ENCODE assay signal across 1 cellular context in genomic region chr18:12059334-12060181, GRCh38.
TF ChIP-seq lines count a peak whose summit lies in the region.

No MANE protein-coding gene starts in this region.

TF ChIP-seq in IMR-90, 13 proteins besides CTCF, POLR2A, EP300 and RAD21:
- TF ChIP-seq CEBPB (IDR thresholded peaks at IDR 0.05; ENCODE audit: low read depth, low read length) (no peak), NFE2L2 (IDR thresholded peaks at IDR 0.05; ENCODE audit: low read depth, low read length) (no peak), MAZ (IDR thresholded peaks at IDR 0.05; ENCODE audit: borderline replicate concordance, low read depth, low read length) (no peak), RCOR1 (IDR thresholded peaks at IDR 0.05; ENCODE audit: insufficient replicate concordance, low read length) (no peak), MXI1 (IDR thresholded peaks at IDR 0.05; ENCODE audit: borderline replicate concordance, low read depth, low read length) (no peak), RFX5 (IDR thresholded peaks at IDR 0.05; ENCODE audit: low read depth, low read length) (no peak), CHD1 (IDR thresholded peaks at IDR 0.05; ENCODE audit: low read depth, low read length) (no peak), FOS (IDR thresholded peaks at IDR 0.05; ENCODE audit: low read depth, low read length) (no peak), MAFK (IDR thresholded peaks at IDR 0.05; ENCODE audit: low read depth, low read length) (no peak), BHLHE40 (IDR thresholded peaks at IDR 0.05; ENCODE audit: low read depth, low read length) (no peak), SMC3 (IDR thresholded peaks at IDR 0.05; ENCODE audit: low read depth, low read length) (no peak)
- TF ChIP-seq, protein P1, sequence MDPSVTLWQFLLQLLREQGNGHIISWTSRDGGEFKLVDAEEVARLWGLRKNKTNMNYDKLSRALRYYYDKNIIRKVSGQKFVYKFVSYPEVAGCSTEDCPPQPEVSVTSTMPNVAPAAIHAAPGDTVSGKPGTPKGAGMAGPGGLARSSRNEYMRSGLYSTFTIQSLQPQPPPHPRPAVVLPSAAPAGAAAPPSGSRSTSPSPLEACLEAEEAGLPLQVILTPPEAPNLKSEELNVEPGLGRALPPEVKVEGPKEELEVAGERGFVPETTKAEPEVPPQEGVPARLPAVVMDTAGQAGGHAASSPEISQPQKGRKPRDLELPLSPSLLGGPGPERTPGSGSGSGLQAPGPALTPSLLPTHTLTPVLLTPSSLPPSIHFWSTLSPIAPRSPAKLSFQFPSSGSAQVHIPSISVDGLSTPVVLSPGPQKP (IDR thresholded peaks at IDR 0.05; ENCODE audit: borderline replicate concordance, low read depth, low read length) = no peak
- TF ChIP-seq, protein P2, sequence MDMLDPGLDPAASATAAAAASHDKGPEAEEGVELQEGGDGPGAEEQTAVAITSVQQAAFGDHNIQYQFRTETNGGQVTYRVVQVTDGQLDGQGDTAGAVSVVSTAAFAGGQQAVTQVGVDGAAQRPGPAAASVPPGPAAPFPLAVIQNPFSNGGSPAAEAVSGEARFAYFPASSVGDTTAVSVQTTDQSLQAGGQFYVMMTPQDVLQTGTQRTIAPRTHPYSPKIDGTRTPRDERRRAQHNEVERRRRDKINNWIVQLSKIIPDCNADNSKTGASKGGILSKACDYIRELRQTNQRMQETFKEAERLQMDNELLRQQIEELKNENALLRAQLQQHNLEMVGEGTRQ (IDR thresholded peaks at IDR 0.05; ENCODE audit: low read depth, low read length) = no peak
